23 cellular contexts compared by ENCODE assay signal in genomic region chr1:235021321-235021720, GRCh38.
"Had no signal": no experiment of that assay in that cellular context is flagged by ENCODE, and none has a peak within 500 bp of the region (broad histone marks: within the 10 kb centered on the region; RNA-seq: fewer than 3 reads in every experiment).

No MANE protein-coding gene starts in this region.

- H3K9me3 ChIP-seq: body of pancreas, SK-N-SH had no signal

- H3K27me3 Mint-ChIP-seq: activated naive CD4-positive, alpha-beta T cell treated with anti-CD3 and anti-CD28 coated beads, Interleukin-2, amount 50 U/mL, for 24 hours had no signal

- H3K4me3 ChIP-seq: body of pancreas, left ventricle myocardium inferior, tibial nerve had no signal

- H3K27ac ChIP-seq: body of pancreas, tibial nerve, VCaP had no signal

- H3K27ac Mint-ChIP-seq: activated naive CD4-positive, alpha-beta T cell treated with anti-CD3 and anti-CD28 coated beads, Interleukin-2, amount 50 U/mL, for 24 hours; stimulated activated naive CD8-positive, alpha-beta T cell treated with anti-CD3 and anti-CD28 coated beads, Interleukin-15, amount 100 ng/mL, for 72 hours had no signal

- H3K4me3 Mint-ChIP-seq: activated naive CD4-positive, alpha-beta T cell treated with anti-CD3 and anti-CD28 coated beads, Interleukin-2, amount 50 U/mL, for 24 hours; nephron progenitor cell; stimulated activated naive CD8-positive, alpha-beta T cell treated with anti-CD3 and anti-CD28 coated beads, Interleukin-15, amount 100 ng/mL, for 72 hours had no signal

- H3K27me3 ChIP-seq: body of pancreas, tibial nerve had no signal

- DNase-seq: activated CD4-positive, alpha-beta T cell treated with anti-CD3 and anti-CD28 coated beads for 1 hour; activated CD4-positive, alpha-beta T cell treated with anti-CD3 and anti-CD28 coated beads, Interleukin-2, amount 50 U/mL, for 4 hours; activated gamma-delta T cell treated with Interleukin-2 at 50 U/mL for 16 hours; activated T-cell treated with anti-CD3 and anti-CD28 coated beads for 4 hours; body of pancreas; central memory CD4-positive, alpha-beta T cell; dermis blood vessel endothelial cell; effector CD8-positive, alpha-beta T cell; erythroblast; foreskin fibroblast; kidney; left ventricle myocardium inferior; mammary epithelial cell; midbrain; nephron progenitor cell; occipital lobe; retina; SK-N-SH; stimulated activated CD4-positive, alpha-beta T cell treated with anti-CD3 and anti-CD28 coated beads, Interleukin-12 subunit alpha, Interleukin-12 subunit beta, amount 100 ng/mL, for 4 hours; stimulated activated naive CD8-positive, alpha-beta T cell treated with anti-CD3 and anti-CD28 coated beads, Interleukin-15, amount 100 ng/mL, for 72 hours had no signal

- ATAC-seq: body of pancreas; stimulated activated naive CD8-positive, alpha-beta T cell treated with anti-CD3 and anti-CD28 coated beads, Interleukin-15, amount 100 ng/mL, for 72 hours had no signal

- H3K36me3 ChIP-seq: left ventricle myocardium inferior, tibial nerve had no signal

- H3K9ac ChIP-seq: SK-N-SH had no signal

- H3K4me1 ChIP-seq: body of pancreas had no signal

- H3K4me2 ChIP-seq: SK-N-SH had no signal
